In genomic region chr13:20943519-20944012, GRCh38 we compare ENCODE assay signal across 8 cellular contexts. TPM values are rescaled to one million over a fixed set of nuclear protein-coding genes. Genes with fewer than 3 reads are reported as not detected.
DNase-seq lines count a peak whose midpoint lies in the region; ATAC-seq and TF ChIP-seq lines count a peak whose summit lies in the region.

No MANE protein-coding gene starts in this region.

- H3K27me3 ChIP-seq in Peyer's patch, result no peaks in the 10 kb centered on the region

- H3K36me3 ChIP-seq in Peyer's patch, result no peaks in the 10 kb centered on the region

- H3K4me3 Mint-ChIP-seq in activated T-cell treated with anti-CD3 and anti-CD28 coated beads, Interleukin-2, amount 50 U/mL, for 4 hours, result no peak overlapping the region
- no peak overlapping the region for H3K4me3 Mint-ChIP-seq in naive thymus-derived CD8-positive, alpha-beta T cell

- POLR2A ChIA-PET in naive thymus-derived CD8-positive, alpha-beta T cell (lab: Charles Lee), result no interaction called here

- peak; percentile 56 to 94 (median 82) for TF ChIP-seq CTCF in Peyer's patch (IDR thresholded peaks at IDR 0.05)

- peaks cover 48% of the 10 kb centered on the region for H3K27me3 Mint-ChIP-seq in activated T-cell treated with anti-CD3 and anti-CD28 coated beads, Interleukin-2, amount 50 U/mL, for 4 hours (ENCODE audit: low read depth)
- H3K27me3 Mint-ChIP-seq in naive thymus-derived CD8-positive, alpha-beta T cell, result peaks cover 22 to 55% (median 38%) of the 10 kb centered on the region in 5 donors

- peak; percentile 8 for DNase-seq in NK-92 treated with Interleukin-12 subunit alpha and Interleukin-12 subunit beta, amount 100 ng/mL, for 24 hours (lab: John Stamatoyannopoulos, UW)
- DNase-seq in NK-92 (lab: John Stamatoyannopoulos, UW; ENCODE audit: unreplicated experiment) (no peak), HuH-7 (ENCODE audit: low spot score) (peak; percentile 71), Peyer's patch (peak; percentile 55 to 92 (median 88)), fibroblast of gingiva (ENCODE audit: low read depth) (peak; percentile 93)
- peak; percentile 49 for DNase-seq in activated T-cell treated with anti-CD3 and anti-CD28 coated beads, Interleukin-2, amount 50 U/mL, for 4 hours
- DNase-seq in naive thymus-derived CD8-positive, alpha-beta T cell, result peak; percentile 25 to 78 (median 47)
- peak; percentile 19 to 35 for DNase-seq in stimulated activated CD8-positive, alpha-beta memory T cell treated with anti-CD3 and anti-CD28 coated beads, Interleukin-7, amount 100 ng/mL, for 48 hours (ENCODE audit: extremely low read depth in 1 of 2, low read depth in 1 of 2)

- H3K27ac Mint-ChIP-seq in naive thymus-derived CD8-positive, alpha-beta T cell, result peak overlapping the region in 1 of 10 donors; percentile 77

- peak overlapping the region in 2 of 4 donors; percentile 28 to 30 for H3K4me3 ChIP-seq in Peyer's patch

- H3K4me1 ChIP-seq in Peyer's patch, result peaks cover 0 to 6% (median 0%) of the 10 kb centered on the region in 4 donors

- ATAC-seq in activated T-cell treated with anti-CD3 and anti-CD28 coated beads, Interleukin-2, amount 50 U/mL, for 4 hours, result peak; percentile 66 to 80
- peak; percentile 78 to 85 for ATAC-seq in naive thymus-derived CD8-positive, alpha-beta T cell

- no peaks in the 10 kb centered on the region for H3K9me3 Mint-ChIP-seq in activated T-cell treated with anti-CD3 and anti-CD28 coated beads, Interleukin-2, amount 50 U/mL, for 4 hours
- H3K9me3 Mint-ChIP-seq in naive thymus-derived CD8-positive, alpha-beta T cell, result peaks cover 0 to 1% (median 0%) of the 10 kb centered on the region in 9 donors

- peak overlapping the region in 3 of 4 donors; percentile 49 to 78 (median 66) for H3K27ac ChIP-seq in Peyer's patch

- peaks cover 7% of the 10 kb centered on the region for H3K4me1 Mint-ChIP-seq in activated T-cell treated with anti-CD3 and anti-CD28 coated beads, Interleukin-2, amount 50 U/mL, for 4 hours (ENCODE audit: low read depth)
- peaks cover 6 to 16% (median 11%) of the 10 kb centered on the region in 4 donors for H3K4me1 Mint-ChIP-seq in naive thymus-derived CD8-positive, alpha-beta T cell

- peak in 1 of 2 donors; percentile 18 for TF ChIP-seq POLR2A in Peyer's patch (IDR thresholded peaks at IDR 0.05)

- H3K9me3 ChIP-seq in Peyer's patch, result no peaks in the 10 kb centered on the region

- H3K36me3 Mint-ChIP-seq in activated T-cell treated with anti-CD3 and anti-CD28 coated beads, Interleukin-2, amount 50 U/mL, for 4 hours (ENCODE audit: insufficient read depth), result no peaks in the 10 kb centered on the region
- no peaks in the 10 kb centered on the region for H3K36me3 Mint-ChIP-seq in naive thymus-derived CD8-positive, alpha-beta T cell

RNA-seq across cellular contexts. Expression of gene XPO4, which starts 41.0 kb away (rescaled TPM):
- total RNA-seq in Peyer's patch, result 10 to 100 TPM in 3 of 4 donors, 1 to 10 TPM in 1; 9.5 to 26.4 (median 15.7) TPM
- 10 to 100 TPM; 31.6 to 38.5 (median 38.1) TPM for total RNA-seq in activated T-cell treated with anti-CD3 and anti-CD28 coated beads, Interleukin-2, amount 50 U/mL, for 4 hours
- 10 to 100 TPM; 25.5 to 28.8 TPM for total RNA-seq in naive thymus-derived CD8-positive, alpha-beta T cell
- 1 to 10 TPM; 5.4 to 8.1 (median 5.9) TPM for polyA plus RNA-seq in naive thymus-derived CD8-positive, alpha-beta T cell
